8 cellular contexts compared by ENCODE assay signal in genomic region chr16:89686520-89687091, GRCh38. TPM values are rescaled to one million over a fixed set of nuclear protein-coding genes. Genes with fewer than 3 reads are reported as not detected.
DNase-seq lines count a peak whose midpoint lies in the region; ATAC-seq and TF ChIP-seq lines count a peak whose summit lies in the region.

TSS of gene CDK10 (plus strand) at chr16:89686689. CDS start at chr16:89686711, 22 bp downstream.

- WGBS in stomach, 5 donors = 0% methylated on average over 9 to 67 of the region's 67 CpGs

- peak; percentile 65 for ATAC-seq in GM21825 (IDR thresholded peaks at IDR 0.05; ENCODE audit: unreplicated experiment)

- H3K4me3 ChIP-seq in DOHH2 (ENCODE audit: low read length) = peak within 1 kb of the TSS; percentile 94
- H3K4me3 ChIP-seq in neural cell (ENCODE audit: low read length) = peak within 1 kb of the TSS; percentile 87
- peak within 1 kb of the TSS; percentile 68 to 95 (median 82) for H3K4me3 ChIP-seq in stomach

- TF ChIP-seq POLR2A in stomach (IDR thresholded peaks at IDR 0.05) = peak in 1 of 4 donors; percentile 55

- H2AFZ ChIP-seq in neural cell (ENCODE audit: low read depth, low read length) = peak within 1 kb of the TSS; percentile 80

- peak within 1 kb of the TSS; percentile 77 for H3K9ac ChIP-seq in neural cell (ENCODE audit: low read length)

- TF ChIP-seq EP300 in neural cell (conservative IDR thresholded peaks at IDR 0.05; ENCODE audit: poor library complexity, severe bottlenecking) (peak; percentile 12), stomach (IDR thresholded peaks at IDR 0.05) (no peak)

- intact Hi-C loops in stomach (cut with DNase I; ENCODE audit: low total_unique reads) = no loop called here

- no peak for TF ChIP-seq RAD21 in neural cell (conservative IDR thresholded peaks at IDR 0.05)

- peaks cover 5% of the 10 kb centered on the region; the same call in 1 of the 2 replicates for H3K9me3 ChIP-seq in DOHH2 (ENCODE audit: control insufficient read depth, insufficient read depth, low read length)
- H3K9me3 ChIP-seq in neural cell (ENCODE audit: low read length) = no peaks in the 10 kb centered on the region
- no peaks in the 10 kb centered on the region for H3K9me3 ChIP-seq in stomach

- H3K36me3 ChIP-seq in DOHH2 (ENCODE audit: control insufficient read depth, low read length) (peaks cover 63% of the 10 kb centered on the region), neural cell (ENCODE audit: insufficient read depth, low read length) (no peaks in the 10 kb centered on the region), stomach (peaks cover 5 to 28% (median 26%) of the 10 kb centered on the region in 4 donors)

- no peaks in the 10 kb centered on the region for H3K27me3 ChIP-seq in DOHH2 (ENCODE audit: control insufficient read depth, low read length)
- no peaks in the 10 kb centered on the region for H3K27me3 ChIP-seq in neural cell (ENCODE audit: insufficient read depth, low read depth, low read length)
- H3K27me3 ChIP-seq in stomach = no peaks in the 10 kb centered on the region

- no peak for TF ChIP-seq CTCF in DOHH2 (IDR thresholded peaks at IDR 0.05; ENCODE audit: low read depth, low read length, poor library complexity, severe bottlenecking)
- TF ChIP-seq CTCF in neural cell (IDR thresholded peaks at IDR 0.05; ENCODE audit: poor library complexity, severe bottlenecking) = no peak
- TF ChIP-seq CTCF in stomach (IDR thresholded peaks at IDR 0.05) = no peak

- DNase-seq in Kasumi-1 (lab: John Stamatoyannopoulos, UW) (peak; percentile 82 to 86), SHP77 (lab: John Stamatoyannopoulos, UW) (peak; percentile 80 to 84), activated gamma-delta T cell (lab: John Stamatoyannopoulos, UW) (peak; percentile 83), fibroblast of the conjunctiva (ENCODE audit: low read depth) (peak; percentile 68), stomach (peak; percentile 95)

- H3K79me2 ChIP-seq in DOHH2 (ENCODE audit: control insufficient read depth, low read length) (peaks cover 27% of the 10 kb centered on the region), neural cell (replicated peaks; ENCODE audit: insufficient read depth, low read length) (no peaks in the 10 kb centered on the region)

- H3K4me1 ChIP-seq in DOHH2 (ENCODE audit: control insufficient read depth, low read length) (peaks cover 19% of the 10 kb centered on the region), stomach (peaks cover 12 to 33% (median 29%) of the 10 kb centered on the region in 4 donors)

- no peaks in the 10 kb centered on the region for H3F3A ChIP-seq in DOHH2 (ENCODE audit: control insufficient read depth, insufficient read depth)
- no peaks in the 10 kb centered on the region for H3F3A ChIP-seq in neural cell (ENCODE audit: insufficient read depth, low read length, poor library complexity, severe bottlenecking)

- H3K4me2 ChIP-seq in DOHH2 (ENCODE audit: low read length) (peak within 1 kb of the TSS; percentile 99), neural cell (ENCODE audit: low read length) (peak within 1 kb of the TSS; percentile 80)

- no peaks in the 10 kb centered on the region for H3K9me2 ChIP-seq in DOHH2 (replicated peaks; ENCODE audit: control insufficient read depth, low read length)
- no peaks in the 10 kb centered on the region for H3K9me2 ChIP-seq in neural cell (ENCODE audit: insufficient read depth, low read length)

- no peaks in the 10 kb centered on the region for H4K20me1 ChIP-seq in DOHH2 (ENCODE audit: control insufficient read depth, insufficient read depth, low read depth, low read length)
- H4K20me1 ChIP-seq in neural cell (ENCODE audit: insufficient read depth) = no peaks in the 10 kb centered on the region

- H3K27ac ChIP-seq in DOHH2 (ENCODE audit: low read depth, low read length) (peak within 1 kb of the TSS; percentile 76), neural cell (ENCODE audit: low read length) (peak within 1 kb of the TSS; percentile 80), stomach (peak within 1 kb of the TSS; percentile 90 to 98 (median 94))

TF ChIP-seq in neural cell, 6 proteins besides CTCF, POLR2A, EP300 and RAD21:
- TF ChIP-seq POLR2AphosphoS5 (IDR thresholded peaks at IDR 0.05) = peak; percentile 95
- TF ChIP-seq SMC3 (conservative IDR thresholded peaks at IDR 0.05; ENCODE audit: poor library complexity) = no peak
- peak; percentile 49 for TF ChIP-seq REST (IDR thresholded peaks at IDR 0.05; ENCODE audit: borderline replicate concordance)
- peak; percentile 74 for TF ChIP-seq TAF1 (IDR thresholded peaks at IDR 0.05; ENCODE audit: low read depth)
- peak; percentile 98 for TF ChIP-seq MXI1 (conservative IDR thresholded peaks at IDR 0.05; ENCODE audit: poor library complexity, severe bottlenecking)

RNA-seq across cellular contexts. Expression of gene CDK10, which starts in this region (rescaled TPM):
- polyA plus RNA-seq in neural cell (126 and 161 TPM in 2 replicates), stomach (100 to 1,000 TPM in 1 of 3 donors, 10 to 100 TPM in 2; 60.0 to 106 (median 67.1) TPM)
- polyA minus RNA-seq in neural cell = 35.3 and 41.6 TPM in 2 replicates
- total RNA-seq in stomach = 100 to 1,000 TPM in 3 of 5 donors, 10 to 100 TPM in 2; 40.9 to 256 (median 133) TPM

Comparison
In these comparisons a context has a peak if more than half of its experiments do, and no peak if none do; other contexts are left out.
1. Peak in every context shown above with its lines: DNase-seq, ATAC-seq, H3K4me3 ChIP-seq and H3K27ac ChIP-seq.